In the genomic region with DNA sequence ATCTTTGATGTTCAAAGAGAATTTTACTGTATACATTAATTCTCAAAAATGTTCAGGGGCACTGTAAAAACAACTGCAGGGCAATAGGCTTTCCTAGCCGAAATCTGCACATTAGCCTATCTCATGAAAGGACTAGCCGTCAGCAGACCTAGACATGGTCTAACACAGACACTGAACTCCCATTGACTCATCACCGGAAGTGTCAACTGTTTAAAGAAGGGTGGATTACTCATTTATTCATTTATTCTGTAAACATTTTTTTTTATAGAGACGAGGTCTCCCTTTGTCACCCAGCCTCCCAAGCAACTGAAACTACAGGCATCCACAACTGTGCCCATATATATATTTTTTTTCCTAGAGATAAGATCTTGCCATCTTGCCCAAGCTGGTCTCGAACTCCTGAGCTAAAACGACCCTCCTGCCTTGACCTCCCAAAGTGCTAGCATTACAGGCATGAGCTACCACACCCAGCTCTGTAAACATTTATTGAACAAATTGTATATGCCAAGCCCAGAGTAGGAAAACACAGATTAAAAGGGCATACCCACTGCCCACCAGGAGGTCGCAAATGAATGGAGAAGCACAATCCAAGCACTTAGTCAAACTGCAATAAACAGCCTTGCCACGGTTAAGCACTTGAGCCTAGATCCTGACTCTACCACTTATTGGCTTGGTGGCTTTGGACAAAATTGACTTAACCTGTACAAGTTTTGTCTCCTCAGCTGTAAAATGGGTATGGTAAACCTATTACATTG, we compare ENCODE assay signal across 8 cellular contexts. TPM values are rescaled to one million over a fixed set of nuclear protein-coding genes. Genes with fewer than 3 reads are reported as not detected.
DNase-seq lines count a peak whose midpoint lies in the region; FAIRE-seq and TF ChIP-seq lines count a peak whose summit lies in the region.

No MANE protein-coding gene starts in this region.

- no peaks in the 10 kb centered on the region for H3K9me3 ChIP-seq in vagina

- no peak for TF ChIP-seq CTCF in fibroblast of mammary gland (conservative IDR thresholded peaks at IDR 0.05; ENCODE audit: control insufficient read depth, insufficient read depth, low read depth, low read length)
- TF ChIP-seq CTCF in vagina (IDR thresholded peaks at IDR 0.05) = no peak

- H3K27me3 ChIP-seq in vagina = no peaks in the 10 kb centered on the region

- peak; percentile 29 for DNase-seq in GM12891 (ENCODE audit: insufficient read length, low spot score)
- DNase-seq in HCEC 1CT = peak; percentile 84
- peak; percentile 63 for DNase-seq in NCI-H345 (lab: John Stamatoyannopoulos, UW)
- peak; percentile 81 for DNase-seq in fibroblast of mammary gland (ENCODE audit: low read depth)
- no peak for DNase-seq in vagina (ENCODE audit: extremely low spot score in 2 of 2)
- no peak for DNase-seq in mucosa of gallbladder (ENCODE audit: low spot score)
- no peak for DNase-seq in stimulated activated CD4-positive, alpha-beta T cell treated with anti-CD3 and anti-CD28 coated beads, Interleukin-4, amount 100 ng/mL, for 4 hours
- DNase-seq in RPMI8226 = no peak

- no peaks in the 10 kb centered on the region for H3K36me3 ChIP-seq in vagina

- no peak overlapping the region for H3K27ac ChIP-seq in vagina

- no peak for TF ChIP-seq POLR2A in GM12891 (IDR thresholded peaks at IDR 0.05; ENCODE audit: low read depth, low read length)
- no peak for TF ChIP-seq POLR2A in vagina (IDR thresholded peaks at IDR 0.05)

- H3K4me1 ChIP-seq in vagina = peaks cover 40% of the 10 kb centered on the region

- H3K4me3 ChIP-seq in fibroblast of mammary gland (ENCODE audit: control insufficient read depth, low read depth, low read length) (no peak overlapping the region), vagina (no peak overlapping the region)

- FAIRE-seq in GM12891 (lab: Jason Lieb, UNC) = peak; percentile 87

- intact Hi-C loops in vagina (cut with DNase I) = loop anchor here (10.0 kb wide), 1 partner anchor 50 kb away; no protein-coding TSS in a partner anchor

TF ChIP-seq in GM12891, 5 proteins besides CTCF, POLR2A, EP300 and RAD21:
- TF ChIP-seq TAF1 (IDR thresholded peaks at IDR 0.05; ENCODE audit: low read depth, low read length) = no peak
- no peak for TF ChIP-seq PAX5 (IDR thresholded peaks at IDR 0.05; ENCODE audit: insufficient read depth, low read length, severe bottlenecking)

RNA-seq across cellular contexts. Expression of gene RAB30, which starts 26.6 kb away (rescaled TPM):
- polyA plus RNA-seq in GM12891 (2012; ENCODE audit: low read depth, missing spikeins) = 17.7 TPM
- total RNA-seq in vagina (10.8 TPM), mucosa of gallbladder (13.6 TPM)

Comparison
In these comparisons a context has a peak if more than half of its experiments do, and no peak if none do; other contexts are left out.
1. DNase-seq: peak in GM12891 (single experiment), HCEC 1CT (single experiment), NCI-H345 (single experiment) and fibroblast of mammary gland (single experiment); none in vagina (0 of 2), mucosa of gallbladder (single experiment), stimulated activated CD4-positive, alpha-beta T cell treated with anti-CD3 and anti-CD28 coated beads, Interleukin-4, amount 100 ng/mL, for 4 hours (0 of 2) and RPMI8226 (single experiment).